In genomic region chr16:31138621-31139578, GRCh38 we compare ENCODE assay signal across 11 cellular contexts. TPM values are rescaled to one million over a fixed set of nuclear protein-coding genes. Genes with fewer than 3 reads are reported as not detected.
DNase-seq lines count a peak whose midpoint lies in the region; ATAC-seq and TF ChIP-seq lines count a peak whose summit lies in the region.
"Had no signal": no experiment of that assay in that cellular context is flagged by ENCODE, and none has a peak within 500 bp of the region (broad histone marks: within the 10 kb centered on the region; RNA-seq: fewer than 3 reads in every experiment).

No MANE protein-coding gene starts in this region.

- H3K27me3 ChIP-seq in esophagus muscularis mucosa, result peaks cover 0 to 25% (median 1%) of the 10 kb centered on the region in 4 donors

- no peak for TF ChIP-seq CTCF in esophagus muscularis mucosa (IDR thresholded peaks at IDR 0.05)

- H3K27ac ChIP-seq in esophagus muscularis mucosa (replicated peaks in 1 of 4), result peak overlapping the region; percentile 7 to 42 (median 31)

- H3K4me1 ChIP-seq in esophagus muscularis mucosa, result peaks cover 29 to 36% (median 30%) of the 10 kb centered on the region in 4 donors

- intact Hi-C loops in esophagus muscularis mucosa (cut with DNase I), result no loop called here

- no peaks in the 10 kb centered on the region for H3K9me3 ChIP-seq in esophagus muscularis mucosa

- DNase-seq in AG08395 (ENCODE audit: low spot score), result peak; percentile 61
- DNase-seq in NCI-H226, result peak; percentile 88
- DNase-seq in esophagus muscularis mucosa (ENCODE audit: extremely low spot score), result no peak
- peak; percentile 38 for DNase-seq in myocyte (ENCODE audit: low read depth)
- no peak for DNase-seq in NCI-H446 (lab: John Stamatoyannopoulos, UW)
- no peak for DNase-seq in KBM-7
- DNase-seq: activated gamma-delta T cell; CD4-positive, CD25-positive, alpha-beta regulatory T cell; SHP77 had no signal

- in situ Hi-C loops in KBM-7 (cut with MboI; ENCODE audit: low pct_unique_long_range_greater_than_20kb, low sequenced_read_pairs), result no loop called here

- 54% methylated on average over 21 of the region's 27 CpGs for WGBS in esophagus muscularis mucosa

- TF ChIP-seq EP300 in esophagus muscularis mucosa (IDR thresholded peaks at IDR 0.05), result no peak

- no peaks in the 10 kb centered on the region for H3K36me3 ChIP-seq in esophagus muscularis mucosa

- ATAC-seq in HG02588 (IDR thresholded peaks at IDR 0.05; ENCODE audit: unreplicated experiment) (no peak), GM18907 (IDR thresholded peaks at IDR 0.05; ENCODE audit: unreplicated experiment) (no peak)

- no peak for TF ChIP-seq POLR2A in esophagus muscularis mucosa (IDR thresholded peaks at IDR 0.05; ENCODE audit: low read depth)

- H3K4me3 ChIP-seq in esophagus muscularis mucosa, result peak overlapping the region in 3 of 4 donors; percentile 2 to 17 (median 14)

RNA-seq across cellular contexts. Expression of gene PRSS8, which starts 3.4 kb away (rescaled TPM):
- under 1 TPM in 1 of 4 donors, not detected in 3; 0.34 TPM for total RNA-seq in esophagus muscularis mucosa
- 0.08 TPM in 1 of 2 replicates, not detected in the other for total RNA-seq in myocyte
- not detected for polyA plus RNA-seq in myocyte (2012)
- total RNA-seq: CD4-positive, CD25-positive, alpha-beta regulatory T cell had no signal
- polyA plus RNA-seq: CD4-positive, CD25-positive, alpha-beta regulatory T cell had no signal

RNA-seq across cellular contexts. Expression of gene PRSS36, which starts 11.0 kb away (rescaled TPM):
- total RNA-seq in esophagus muscularis mucosa, result 1 to 10 TPM; 2.7 to 8.4 (median 5.1) TPM
- total RNA-seq in myocyte, result 0.51 and 1.6 TPM in 2 replicates
- polyA plus RNA-seq in myocyte (2012), result 0.35 TPM

RNA-seq across cellular contexts. Expression of gene KAT8, which starts 21.4 kb away (rescaled TPM):
- 10 to 100 TPM; 61.0 to 83.4 (median 72.6) TPM for total RNA-seq in esophagus muscularis mucosa
- total RNA-seq in myocyte, result 46.7 and 53.5 TPM in 2 replicates
- 36.6 TPM for polyA plus RNA-seq in myocyte (2012)

RNA-seq across cellular contexts. Expression of gene BCKDK, which starts 30.7 kb away (rescaled TPM):
- total RNA-seq in esophagus muscularis mucosa (10 to 100 TPM; 34.1 to 73.7 (median 51.4) TPM), myocyte (158 and 239 TPM in 2 replicates)
- polyA plus RNA-seq in myocyte (2012), result 96.3 TPM

RNA-seq across cellular contexts. Expression of gene FUS, which starts 41.0 kb away (rescaled TPM):
- total RNA-seq in esophagus muscularis mucosa, result 10 to 100 TPM; 24.0 to 45.1 (median 34.2) TPM
- 14.6 and 18.3 TPM in 2 replicates for total RNA-seq in myocyte
- polyA plus RNA-seq in myocyte (2012), result 253 TPM

Comparison
In these comparisons a context has a peak if more than half of its experiments do, and no peak if none do; other contexts are left out.
1. DNase-seq: peak in AG08395 (single experiment), NCI-H226 (single experiment) and myocyte (single experiment); none in esophagus muscularis mucosa (single experiment), NCI-H446 (0 of 2) and KBM-7 (single experiment).